1 cellular context compared by ENCODE assay signal in genomic region chr6:21003780-21004541, GRCh38.
TF ChIP-seq lines count a peak whose summit lies in the region.

No MANE protein-coding gene starts in this region.

TF ChIP-seq in HepG2, 621 proteins besides CTCF, POLR2A, EP300 and RAD21 (continued from another document and continues in another):
- TF ChIP-seq BCLAF1 (IDR thresholded peaks at IDR 0.05) (no peak), SALL1 (CRISPR knock-in tag; IDR thresholded peaks at IDR 0.05) (peak; percentile 35; the same call in 1 of the 2 replicates), SKIL (CRISPR knock-in tag; IDR thresholded peaks at IDR 0.05; ENCODE audit: borderline replicate concordance) (no peak), MAZ (IDR thresholded peaks at IDR 0.05; ENCODE audit: borderline replicate concordance, low read depth, low read length) (no peak), MAZ (CRISPR knock-in tag; IDR thresholded peaks at IDR 0.05; ENCODE audit: low read depth) (no peak), ZGPAT (CRISPR knock-in tag; IDR thresholded peaks at IDR 0.05) (peak; percentile 98), CHD4 (IDR thresholded peaks at IDR 0.05; ENCODE audit: borderline replicate concordance, low read length) (0 out of 2 replicates have a peak, but pooled peaks have one; percentile 50), CREM (IDR thresholded peaks at IDR 0.05) (peak; percentile 97), CREM (CRISPR knock-in tag; IDR thresholded peaks at IDR 0.05) (no peak), ARID3A (IDR thresholded peaks at IDR 0.05; ENCODE audit: low read depth, low read length) (peak; percentile 82), ERF (CRISPR knock-in tag; IDR thresholded peaks at IDR 0.05) (peak; percentile 89), PAX8 (CRISPR knock-in tag; IDR thresholded peaks at IDR 0.05; ENCODE audit: borderline replicate concordance) (no peak), THAP11 (CRISPR knock-in tag; IDR thresholded peaks at IDR 0.05) (peak; percentile 59; the same call in 1 of the 2 replicates), NCOA2 (CRISPR knock-in tag; IDR thresholded peaks at IDR 0.05) (peak; percentile 99), ZNF549 (CRISPR knock-in tag; IDR thresholded peaks at IDR 0.05) (no peak), ZNF747 (CRISPR knock-in tag; IDR thresholded peaks at IDR 0.05; ENCODE audit: borderline replicate concordance) (no peak), ZNF256 (CRISPR knock-in tag; conservative IDR thresholded peaks at IDR 0.05) (no peak), MTF2 (CRISPR knock-in tag; IDR thresholded peaks at IDR 0.05; ENCODE audit: borderline replicate concordance) (no peak)
- TF ChIP-seq, protein P1, sequence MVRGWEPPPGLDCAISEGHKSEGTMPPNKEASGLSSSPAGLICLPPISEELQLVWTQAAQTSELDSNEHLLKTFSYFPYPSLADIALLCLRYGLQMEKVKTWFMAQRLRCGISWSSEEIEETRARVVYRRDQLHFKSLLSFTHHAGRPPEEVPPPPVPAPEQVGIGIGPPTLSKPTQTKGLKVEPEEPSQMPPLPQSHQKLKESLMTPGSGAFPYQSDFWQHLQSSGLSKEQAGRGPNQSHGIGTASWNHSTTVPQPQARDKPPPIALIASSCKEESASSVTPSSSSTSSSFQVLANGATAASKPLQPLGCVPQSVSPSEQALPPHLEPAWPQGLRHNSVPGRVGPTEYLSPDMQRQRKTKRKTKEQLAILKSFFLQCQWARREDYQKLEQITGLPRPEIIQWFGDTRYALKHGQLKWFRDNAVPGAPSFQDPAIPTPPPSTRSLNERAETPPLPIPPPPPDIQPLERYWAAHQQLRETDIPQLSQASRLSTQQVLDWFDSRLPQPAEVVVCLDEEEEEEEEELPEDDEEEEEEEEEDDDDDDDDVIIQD (CRISPR knock-in tag; IDR thresholded peaks at IDR 0.05; ENCODE audit: low read depth) = peak; percentile 99
- TF ChIP-seq, protein P2, sequence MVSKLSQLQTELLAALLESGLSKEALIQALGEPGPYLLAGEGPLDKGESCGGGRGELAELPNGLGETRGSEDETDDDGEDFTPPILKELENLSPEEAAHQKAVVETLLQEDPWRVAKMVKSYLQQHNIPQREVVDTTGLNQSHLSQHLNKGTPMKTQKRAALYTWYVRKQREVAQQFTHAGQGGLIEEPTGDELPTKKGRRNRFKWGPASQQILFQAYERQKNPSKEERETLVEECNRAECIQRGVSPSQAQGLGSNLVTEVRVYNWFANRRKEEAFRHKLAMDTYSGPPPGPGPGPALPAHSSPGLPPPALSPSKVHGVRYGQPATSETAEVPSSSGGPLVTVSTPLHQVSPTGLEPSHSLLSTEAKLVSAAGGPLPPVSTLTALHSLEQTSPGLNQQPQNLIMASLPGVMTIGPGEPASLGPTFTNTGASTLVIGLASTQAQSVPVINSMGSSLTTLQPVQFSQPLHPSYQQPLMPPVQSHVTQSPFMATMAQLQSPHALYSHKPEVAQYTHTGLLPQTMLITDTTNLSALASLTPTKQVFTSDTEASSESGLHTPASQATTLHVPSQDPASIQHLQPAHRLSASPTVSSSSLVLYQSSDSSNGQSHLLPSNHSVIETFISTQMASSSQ (IDR thresholded peaks at IDR 0.05; ENCODE audit: low read depth) = peak; percentile 69
- TF ChIP-seq, protein P2 (CRISPR knock-in tag; IDR thresholded peaks at IDR 0.05; ENCODE audit: borderline replicate concordance) = peak; percentile 84; the same call in 1 of the 2 replicates
- TF ChIP-seq, protein P3, sequence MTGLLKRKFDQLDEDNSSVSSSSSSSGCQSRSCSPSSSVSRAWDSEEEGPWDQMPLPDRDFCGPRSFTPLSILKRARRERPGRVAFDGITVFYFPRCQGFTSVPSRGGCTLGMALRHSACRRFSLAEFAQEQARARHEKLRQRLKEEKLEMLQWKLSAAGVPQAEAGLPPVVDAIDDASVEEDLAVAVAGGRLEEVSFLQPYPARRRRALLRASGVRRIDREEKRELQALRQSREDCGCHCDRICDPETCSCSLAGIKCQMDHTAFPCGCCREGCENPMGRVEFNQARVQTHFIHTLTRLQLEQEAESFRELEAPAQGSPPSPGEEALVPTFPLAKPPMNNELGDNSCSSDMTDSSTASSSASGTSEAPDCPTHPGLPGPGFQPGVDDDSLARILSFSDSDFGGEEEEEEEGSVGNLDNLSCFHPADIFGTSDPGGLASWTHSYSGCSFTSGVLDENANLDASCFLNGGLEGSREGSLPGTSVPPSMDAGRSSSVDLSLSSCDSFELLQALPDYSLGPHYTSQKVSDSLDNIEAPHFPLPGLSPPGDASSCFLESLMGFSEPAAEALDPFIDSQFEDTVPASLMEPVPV (CRISPR knock-in tag; IDR thresholded peaks at IDR 0.05) = no peak
- TF ChIP-seq, protein P4, sequence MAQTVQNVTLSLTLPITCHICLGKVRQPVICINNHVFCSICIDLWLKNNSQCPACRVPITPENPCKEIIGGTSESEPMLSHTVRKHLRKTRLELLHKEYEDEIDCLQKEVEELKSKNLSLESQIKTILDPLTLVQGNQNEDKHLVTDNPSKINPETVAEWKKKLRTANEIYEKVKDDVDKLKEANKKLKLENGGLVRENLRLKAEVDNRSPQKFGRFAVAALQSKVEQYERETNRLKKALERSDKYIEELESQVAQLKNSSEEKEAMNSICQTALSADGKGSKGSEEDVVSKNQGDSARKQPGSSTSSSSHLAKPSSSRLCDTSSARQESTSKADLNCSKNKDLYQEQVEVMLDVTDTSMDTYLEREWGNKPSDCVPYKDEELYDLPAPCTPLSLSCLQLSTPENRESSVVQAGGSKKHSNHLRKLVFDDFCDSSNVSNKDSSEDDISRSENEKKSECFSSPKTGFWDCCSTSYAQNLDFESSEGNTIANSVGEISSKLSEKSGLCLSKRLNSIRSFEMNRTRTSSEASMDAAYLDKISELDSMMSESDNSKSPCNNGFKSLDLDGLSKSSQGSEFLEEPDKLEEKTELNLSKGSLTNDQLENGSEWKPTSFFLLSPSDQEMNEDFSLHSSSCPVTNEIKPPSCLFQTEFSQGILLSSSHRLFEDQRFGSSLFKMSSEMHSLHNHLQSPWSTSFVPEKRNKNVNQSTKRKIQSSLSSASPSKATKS (CRISPR knock-in tag; IDR thresholded peaks at IDR 0.05) = no peak
- TF ChIP-seq, protein P5, sequence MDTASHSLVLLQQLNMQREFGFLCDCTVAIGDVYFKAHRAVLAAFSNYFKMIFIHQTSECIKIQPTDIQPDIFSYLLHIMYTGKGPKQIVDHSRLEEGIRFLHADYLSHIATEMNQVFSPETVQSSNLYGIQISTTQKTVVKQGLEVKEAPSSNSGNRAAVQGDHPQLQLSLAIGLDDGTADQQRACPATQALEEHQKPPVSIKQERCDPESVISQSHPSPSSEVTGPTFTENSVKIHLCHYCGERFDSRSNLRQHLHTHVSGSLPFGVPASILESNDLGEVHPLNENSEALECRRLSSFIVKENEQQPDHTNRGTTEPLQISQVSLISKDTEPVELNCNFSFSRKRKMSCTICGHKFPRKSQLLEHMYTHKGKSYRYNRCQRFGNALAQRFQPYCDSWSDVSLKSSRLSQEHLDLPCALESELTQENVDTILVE (CRISPR knock-in tag; IDR thresholded peaks at IDR 0.05) = 0 out of 2 replicates have a peak, but pooled peaks have one; percentile 55
- TF ChIP-seq, protein P6, sequence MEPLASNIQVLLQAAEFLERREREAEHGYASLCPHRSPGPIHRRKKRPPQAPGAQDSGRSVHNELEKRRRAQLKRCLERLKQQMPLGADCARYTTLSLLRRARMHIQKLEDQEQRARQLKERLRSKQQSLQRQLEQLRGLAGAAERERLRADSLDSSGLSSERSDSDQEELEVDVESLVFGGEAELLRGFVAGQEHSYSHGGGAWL (CRISPR knock-in tag; IDR thresholded peaks at IDR 0.05) = no peak
- TF ChIP-seq, protein P7, sequence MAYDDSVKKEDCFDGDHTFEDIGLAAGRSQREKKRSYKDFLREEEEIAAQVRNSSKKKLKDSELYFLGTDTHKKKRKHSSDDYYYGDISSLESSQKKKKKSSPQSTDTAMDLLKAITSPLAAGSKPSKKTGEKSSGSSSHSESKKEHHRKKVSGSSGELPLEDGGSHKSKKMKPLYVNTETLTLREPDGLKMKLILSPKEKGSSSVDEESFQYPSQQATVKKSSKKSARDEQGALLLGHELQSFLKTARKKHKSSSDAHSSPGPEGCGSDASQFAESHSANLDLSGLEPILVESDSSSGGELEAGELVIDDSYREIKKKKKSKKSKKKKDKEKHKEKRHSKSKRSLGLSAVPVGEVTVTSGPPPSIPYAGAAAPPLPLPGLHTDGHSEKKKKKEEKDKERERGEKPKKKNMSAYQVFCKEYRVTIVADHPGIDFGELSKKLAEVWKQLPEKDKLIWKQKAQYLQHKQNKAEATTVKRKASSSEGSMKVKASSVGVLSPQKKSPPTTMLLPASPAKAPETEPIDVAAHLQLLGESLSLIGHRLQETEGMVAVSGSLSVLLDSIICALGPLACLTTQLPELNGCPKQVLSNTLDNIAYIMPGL (CRISPR knock-in tag; IDR thresholded peaks at IDR 0.05; ENCODE audit: borderline replicate concordance in 1 of 2, low read depth in 1 of 2) = no peak
- TF ChIP-seq, protein P8, sequence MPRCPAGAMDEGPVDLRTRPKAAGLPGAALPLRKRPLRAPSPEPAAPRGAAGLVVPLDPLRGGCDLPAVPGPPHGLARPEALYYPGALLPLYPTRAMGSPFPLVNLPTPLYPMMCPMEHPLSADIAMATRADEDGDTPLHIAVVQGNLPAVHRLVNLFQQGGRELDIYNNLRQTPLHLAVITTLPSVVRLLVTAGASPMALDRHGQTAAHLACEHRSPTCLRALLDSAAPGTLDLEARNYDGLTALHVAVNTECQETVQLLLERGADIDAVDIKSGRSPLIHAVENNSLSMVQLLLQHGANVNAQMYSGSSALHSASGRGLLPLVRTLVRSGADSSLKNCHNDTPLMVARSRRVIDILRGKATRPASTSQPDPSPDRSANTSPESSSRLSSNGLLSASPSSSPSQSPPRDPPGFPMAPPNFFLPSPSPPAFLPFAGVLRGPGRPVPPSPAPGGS (CRISPR knock-in tag; IDR thresholded peaks at IDR 0.05) = no peak
